Comparison of ENCODE assay signal across 1 cellular context in the genomic region with DNA sequence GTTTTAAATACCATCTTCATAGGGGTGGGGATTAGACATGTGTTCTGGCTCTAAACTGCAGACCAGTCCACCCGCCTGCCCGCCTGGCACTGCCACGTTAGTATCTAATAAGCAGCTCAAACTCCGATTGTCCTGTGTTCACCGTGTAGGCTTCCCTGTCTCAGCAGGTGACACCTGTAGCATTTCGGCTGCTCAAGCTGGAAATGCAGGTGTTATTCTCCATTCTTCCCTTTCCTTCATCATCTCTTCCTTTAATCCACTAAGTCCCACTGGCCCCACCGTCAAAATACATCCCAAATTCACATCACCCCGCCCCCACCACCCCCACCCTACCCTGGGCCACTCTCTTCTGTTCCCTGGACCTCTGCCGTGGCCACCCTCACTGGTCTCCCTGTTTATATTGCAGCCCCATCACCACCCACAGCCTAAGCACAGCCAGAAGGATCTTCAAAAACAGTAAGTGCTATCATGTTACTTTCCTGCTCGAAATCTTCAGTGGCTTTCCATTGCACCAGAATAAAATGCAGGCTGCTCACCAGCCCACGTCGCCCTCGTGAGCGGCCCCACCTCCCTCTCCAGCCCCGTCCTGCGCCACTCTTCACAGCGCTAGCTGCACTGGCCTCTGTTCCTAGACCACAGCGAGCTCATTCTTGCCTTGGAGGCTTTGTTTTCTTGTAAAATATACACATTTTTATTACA.
TF ChIP-seq lines count a peak whose summit lies in the region.

No MANE protein-coding gene starts in this region.

TF ChIP-seq in HEK293, 187 proteins besides CTCF, POLR2A, EP300 and RAD21 (continued from another document):
- TF ChIP-seq, protein P1, sequence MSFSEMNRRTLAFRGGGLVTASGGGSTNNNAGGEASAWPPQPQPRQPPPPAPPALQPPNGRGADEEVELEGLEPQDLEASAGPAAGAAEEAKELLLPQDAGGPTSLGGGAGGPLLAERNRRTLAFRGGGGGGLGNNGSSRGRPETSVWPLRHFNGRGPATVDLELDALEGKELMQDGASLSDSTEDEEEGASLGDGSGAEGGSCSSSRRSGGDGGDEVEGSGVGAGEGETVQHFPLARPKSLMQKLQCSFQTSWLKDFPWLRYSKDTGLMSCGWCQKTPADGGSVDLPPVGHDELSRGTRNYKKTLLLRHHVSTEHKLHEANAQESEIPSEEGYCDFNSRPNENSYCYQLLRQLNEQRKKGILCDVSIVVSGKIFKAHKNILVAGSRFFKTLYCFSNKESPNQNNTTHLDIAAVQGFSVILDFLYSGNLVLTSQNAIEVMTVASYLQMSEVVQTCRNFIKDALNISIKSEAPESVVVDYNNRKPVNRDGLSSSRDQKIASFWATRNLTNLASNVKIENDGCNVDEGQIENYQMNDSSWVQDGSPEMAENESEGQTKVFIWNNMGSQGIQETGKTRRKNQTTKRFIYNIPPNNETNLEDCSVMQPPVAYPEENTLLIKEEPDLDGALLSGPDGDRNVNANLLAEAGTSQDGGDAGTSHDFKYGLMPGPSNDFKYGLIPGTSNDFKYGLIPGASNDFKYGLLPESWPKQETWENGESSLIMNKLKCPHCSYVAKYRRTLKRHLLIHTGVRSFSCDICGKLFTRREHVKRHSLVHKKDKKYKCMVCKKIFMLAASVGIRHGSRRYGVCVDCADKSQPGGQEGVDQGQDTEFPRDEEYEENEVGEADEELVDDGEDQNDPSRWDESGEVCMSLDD (tag by site-specific recombination; IDR thresholded peaks at IDR 0.05), result no peak
- TF ChIP-seq ZFP69B (tag by site-specific recombination; IDR thresholded peaks at IDR 0.05) (peak; percentile 77; the same call in 1 of the 2 replicates), SCRT2 (tag by site-specific recombination; IDR thresholded peaks at IDR 0.05) (peak; percentile 95), OSR2 (tag by site-specific recombination; IDR thresholded peaks at IDR 0.05) (peak; percentile 68), ZIC2 (tag by site-specific recombination; IDR thresholded peaks at IDR 0.05) (0 out of 2 replicates have a peak, but pooled peaks have one; percentile 30), ZNF426 (tag by site-specific recombination; IDR thresholded peaks at IDR 0.05) (no peak), SCRT1 (tag by site-specific recombination; IDR thresholded peaks at IDR 0.05; ENCODE audit: borderline replicate concordance) (peak; percentile 62; the same call in 1 of the 2 replicates), EGR2 (tag by site-specific recombination; IDR thresholded peaks at IDR 0.05; ENCODE audit: low read depth) (peak; percentile 92), ZNF157 (tag by site-specific recombination; IDR thresholded peaks at IDR 0.05) (no peak), ZFHX2 (tag by site-specific recombination; conservative IDR thresholded peaks at IDR 0.05) (peak; percentile 95), GLIS1 (tag by site-specific recombination; IDR thresholded peaks at IDR 0.05) (peak; percentile 66), ZNF768 (tag by site-specific recombination; IDR thresholded peaks at IDR 0.05) (no peak), HOXA7 (CRISPR knock-in tag; IDR thresholded peaks at IDR 0.05; ENCODE audit: borderline replicate concordance) (no peak), WT1 (tag by site-specific recombination; IDR thresholded peaks at IDR 0.05) (no peak)
- TF ChIP-seq, protein P2, sequence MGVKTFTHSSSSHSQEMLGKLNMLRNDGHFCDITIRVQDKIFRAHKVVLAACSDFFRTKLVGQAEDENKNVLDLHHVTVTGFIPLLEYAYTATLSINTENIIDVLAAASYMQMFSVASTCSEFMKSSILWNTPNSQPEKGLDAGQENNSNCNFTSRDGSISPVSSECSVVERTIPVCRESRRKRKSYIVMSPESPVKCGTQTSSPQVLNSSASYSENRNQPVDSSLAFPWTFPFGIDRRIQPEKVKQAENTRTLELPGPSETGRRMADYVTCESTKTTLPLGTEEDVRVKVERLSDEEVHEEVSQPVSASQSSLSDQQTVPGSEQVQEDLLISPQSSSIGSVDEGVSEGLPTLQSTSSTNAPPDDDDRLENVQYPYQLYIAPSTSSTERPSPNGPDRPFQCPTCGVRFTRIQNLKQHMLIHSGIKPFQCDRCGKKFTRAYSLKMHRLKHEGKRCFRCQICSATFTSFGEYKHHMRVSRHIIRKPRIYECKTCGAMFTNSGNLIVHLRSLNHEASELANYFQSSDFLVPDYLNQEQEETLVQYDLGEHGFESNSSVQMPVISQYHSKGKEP (tag by site-specific recombination; IDR thresholded peaks at IDR 0.05), result peak; percentile 90
- TF ChIP-seq, protein P3, sequence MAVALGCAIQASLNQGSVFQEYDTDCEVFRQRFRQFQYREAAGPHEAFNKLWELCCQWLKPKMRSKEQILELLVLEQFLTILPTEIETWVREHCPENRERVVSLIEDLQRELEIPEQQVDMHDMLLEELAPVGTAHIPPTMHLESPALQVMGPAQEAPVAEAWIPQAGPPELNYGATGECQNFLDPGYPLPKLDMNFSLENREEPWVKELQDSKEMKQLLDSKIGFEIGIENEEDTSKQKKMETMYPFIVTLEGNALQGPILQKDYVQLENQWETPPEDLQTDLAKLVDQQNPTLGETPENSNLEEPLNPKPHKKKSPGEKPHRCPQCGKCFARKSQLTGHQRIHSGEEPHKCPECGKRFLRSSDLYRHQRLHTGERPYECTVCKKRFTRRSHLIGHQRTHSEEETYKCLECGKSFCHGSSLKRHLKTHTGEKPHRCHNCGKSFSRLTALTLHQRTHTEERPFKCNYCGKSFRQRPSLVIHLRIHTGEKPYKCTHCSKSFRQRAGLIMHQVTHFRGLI (tag by site-specific recombination; IDR thresholded peaks at IDR 0.05), result peak; percentile 77; the same call in 1 of the 2 replicates
- TF ChIP-seq, protein P4, sequence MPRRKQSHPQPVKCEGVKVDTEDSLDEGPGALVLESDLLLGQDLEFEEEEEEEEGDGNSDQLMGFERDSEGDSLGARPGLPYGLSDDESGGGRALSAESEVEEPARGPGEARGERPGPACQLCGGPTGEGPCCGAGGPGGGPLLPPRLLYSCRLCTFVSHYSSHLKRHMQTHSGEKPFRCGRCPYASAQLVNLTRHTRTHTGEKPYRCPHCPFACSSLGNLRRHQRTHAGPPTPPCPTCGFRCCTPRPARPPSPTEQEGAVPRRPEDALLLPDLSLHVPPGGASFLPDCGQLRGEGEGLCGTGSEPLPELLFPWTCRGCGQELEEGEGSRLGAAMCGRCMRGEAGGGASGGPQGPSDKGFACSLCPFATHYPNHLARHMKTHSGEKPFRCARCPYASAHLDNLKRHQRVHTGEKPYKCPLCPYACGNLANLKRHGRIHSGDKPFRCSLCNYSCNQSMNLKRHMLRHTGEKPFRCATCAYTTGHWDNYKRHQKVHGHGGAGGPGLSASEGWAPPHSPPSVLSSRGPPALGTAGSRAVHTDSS (tag by site-specific recombination; IDR thresholded peaks at IDR 0.05), result no peak
